In genomic region chr2:3662239-3662638, GRCh38 we compare ENCODE assay signal across 12 cellular contexts. TPM values are rescaled to one million over a fixed set of nuclear protein-coding genes. Genes with fewer than 3 reads are reported as not detected.
DNase-seq lines count a peak whose midpoint lies in the region; ATAC-seq, FAIRE-seq and TF ChIP-seq lines count a peak whose summit lies in the region.
"Had no signal": no experiment of that assay in that cellular context is flagged by ENCODE, and none has a peak within 500 bp of the region (broad histone marks: within the 10 kb centered on the region; RNA-seq: fewer than 3 reads in every experiment).

No MANE protein-coding gene starts in this region.

- DNase-seq in SK-N-SH (no peak), NCI-H69 (lab: John Stamatoyannopoulos, UW) (peak; percentile 73), K562 (ENCODE audit: extremely low read depth in 1 of 4, low spot score in 3 of 4) (no peak), spleen (peak; percentile 45), COLO829 (ENCODE audit: low spot score) (no peak), HPDE6-E6E7 (ENCODE audit: extremely low spot score) (no peak)
- DNase-seq: amniotic stem cell, colonic mucosa had no signal

- no peaks in the 10 kb centered on the region for H3K9me2 ChIP-seq in SK-N-SH

- no peaks in the 10 kb centered on the region for H3F3A ChIP-seq in SK-N-SH (replicated peaks; ENCODE audit: insufficient read depth)

- no peaks in the 10 kb centered on the region for H3K9me1 ChIP-seq in K562 (ENCODE audit: control insufficient read depth, insufficient read depth, low read length)

- TF ChIP-seq EP300 in SK-N-SH (IDR thresholded peaks at IDR 0.05; ENCODE audit: borderline replicate concordance in 1 of 2, low read depth in 1 of 2, low read length in 1 of 2) (no peak), K562 (IDR thresholded peaks at IDR 0.05; ENCODE audit: low read length) (no peak)

- intact Hi-C loops in K562 (cut with micrococcal nuclease) (no loop called here), spleen (cut with DNase I; ENCODE audit: low total_unique reads) (no loop called here)

- H3K27ac ChIP-seq in SK-N-SH (ENCODE audit: low read depth in 2 of 2, low read length in 1 of 2), result no peak overlapping the region
- H3K27ac ChIP-seq in K562 (ENCODE audit: extremely low read depth, low read depth, low read length), result no peak overlapping the region
- peak overlapping the region in 1 of 8 donors; percentile 26 for H3K27ac ChIP-seq in spleen
- H3K27ac ChIP-seq: colonic mucosa, prostate gland had no signal

- H3K36me3 ChIP-seq in SK-N-SH (replicated peaks in 1 of 2; ENCODE audit: control insufficient read depth in 1 of 2, insufficient read depth in 2 of 2, low read length in 1 of 2) (no peaks in the 10 kb centered on the region), K562 (ENCODE audit: control insufficient read depth, insufficient read depth, low read length) (no peaks in the 10 kb centered on the region), spleen (no peaks in the 10 kb centered on the region)
- H3K36me3 ChIP-seq: colonic mucosa, prostate gland had no signal

- 70% methylated on average over 6 of the region's 6 CpGs for WGBS in SK-N-SH (ENCODE audit: low lambda C conversion rate)
- 15% methylated on average over 6 of the region's 6 CpGs for WGBS in K562 (ENCODE audit: insufficient coverage, low coverage, missing lambda C conversion rate)
- WGBS in spleen, 5 donors, result 49 to 79% (median 64%) methylated on average over 6 of the region's 6 CpGs

- BruUV-seq in K562 (replicated peaks; lab: Mats Ljungman, UMichigan), result no TSS peak

- H3K4me3 ChIP-seq in SK-N-SH (ENCODE audit: low read depth in 2 of 2, low read length in 1 of 2) (no peak overlapping the region), K562 (no peak overlapping the region), spleen (no peak overlapping the region)
- H3K4me3 ChIP-seq: colonic mucosa, prostate gland had no signal

- TF ChIP-seq RAD21 in SK-N-SH (IDR thresholded peaks at IDR 0.05; ENCODE audit: low read length) (peak; percentile 29; the same call in 1 of the 2 replicates), K562 (CRISPR knock-in tag; conservative IDR thresholded peaks at IDR 0.05 in 1 of 2, IDR thresholded peaks at IDR 0.05 in 1 of 2) (no peak)

- H3K79me2 ChIP-seq in SK-N-SH (ENCODE audit: insufficient read depth) (no peaks in the 10 kb centered on the region), K562 (ENCODE audit: control insufficient read depth, insufficient read depth, low read length) (no peaks in the 10 kb centered on the region)

- no peaks in the 10 kb centered on the region for H4K20me1 ChIP-seq in SK-N-SH (ENCODE audit: insufficient read depth)
- H4K20me1 ChIP-seq in K562 (replicated peaks; ENCODE audit: control insufficient read depth, insufficient read depth, low read length), result no peaks in the 10 kb centered on the region

- ATAC-seq in SK-N-SH treated with all-trans-retinoic acid at 6 μM for 48 hours (no peak), K562 (peak; percentile 21; the same call in 1 of the 3 replicates), GM18517 (IDR thresholded peaks at IDR 0.05; ENCODE audit: unreplicated experiment) (no peak)

- CTCF ChIA-PET in SK-N-SH (lab: Yijun Ruan, JAX) (interaction anchor here (0.8 to 1.1 kb wide), 3 partner anchors 9 to 19 kb away, joined by 3 to 6 read pairs (median 3); no protein-coding TSS in a partner anchor), K562 (lab: Yijun Ruan, JAX; ENCODE audit: low intra/inter-chr PET ratio) (no interaction called here)

- H2AFZ ChIP-seq in SK-N-SH (ENCODE audit: low read depth) (no peak overlapping the region), K562 (ENCODE audit: low read depth, low read length) (no peak overlapping the region)

- FAIRE-seq in K562 (lab: Jason Lieb, UNC), result no peak
- FAIRE-seq: GM18507 had no signal

- TF ChIP-seq POLR2A in K562 (conservative IDR thresholded peaks at IDR 0.05) (no peak), spleen (IDR thresholded peaks at IDR 0.05) (no peak)

- in situ Hi-C loops in K562 (cut with MboI), result loop anchor here (25.0 kb wide), 1 partner anchor 1550 kb away; no protein-coding TSS in a partner anchor

- no peak overlapping the region for H3K4me2 ChIP-seq in SK-N-SH
- no peak overlapping the region for H3K4me2 ChIP-seq in K562 (ENCODE audit: insufficient read depth, low read length)

- no peak overlapping the region for H3K9ac ChIP-seq in SK-N-SH
- H3K9ac ChIP-seq in K562 (ENCODE audit: insufficient read depth in 1 of 2, low read depth in 2 of 2, low read length in 2 of 2), result no peak overlapping the region

- POLR2A ChIA-PET in SK-N-SH (lab: Yijun Ruan, JAX), result no interaction called here
- POLR2A ChIA-PET in K562 (lab: Yijun Ruan, JAX), result no interaction called here

- TF ChIP-seq CTCF in SK-N-SH (IDR thresholded peaks at IDR 0.05) (no peak; the same call in 1 of the 2 replicates), K562 (IDR thresholded peaks at IDR 0.05 in 2 of 3, conservative IDR thresholded peaks at IDR 0.05 in 1 of 3; ENCODE audit: insufficient read depth in 2 of 3, low read depth in 1 of 3, low read length in 3 of 3) (peak in 2 of 3 experiments; percentile 18 to 23; a peak in 1 of 6 replicates), spleen (IDR thresholded peaks at IDR 0.05 in 8 of 11, conservative IDR thresholded peaks at IDR 0.05 in 3 of 11) (no peak)

- peaks cover 0 to 13% of the 10 kb centered on the region in 2 experiments; a peak in 1 of 4 replicates for H3K4me1 ChIP-seq in SK-N-SH (ENCODE audit: control insufficient read depth in 1 of 2, insufficient read depth in 2 of 2, low read depth in 1 of 2, low read length in 1 of 2)
- H3K4me1 ChIP-seq in K562 (replicated peaks in 1 of 2; ENCODE audit: control insufficient read depth in 2 of 2, insufficient read depth in 2 of 2, low read length in 2 of 2), result peaks cover 0 to 5% of the 10 kb centered on the region in 2 experiments; a peak in 2 of 5 replicates
- H3K4me1 ChIP-seq in spleen, result peaks cover 0 to 34% (median 14%) of the 10 kb centered on the region in 6 donors
- H3K4me1 ChIP-seq: colonic mucosa, prostate gland had no signal

- H3K27me3 ChIP-seq in SK-N-SH (ENCODE audit: insufficient read depth) (no peaks in the 10 kb centered on the region), K562 (ENCODE audit: control insufficient read depth in 2 of 2, insufficient read depth in 2 of 2, low read length in 2 of 2) (peaks cover 20 to 22% of the 10 kb centered on the region in 2 experiments), spleen (replicated peaks in 1 of 7) (no peaks in the 10 kb centered on the region)
- H3K27me3 ChIP-seq: colonic mucosa had no signal

- H3K9me3 ChIP-seq in SK-N-SH, result no peaks in the 10 kb centered on the region
- H3K9me3 ChIP-seq in K562 (replicated peaks; ENCODE audit: control insufficient read depth, insufficient read depth, low read depth, low read length), result no peaks in the 10 kb centered on the region
- no peaks in the 10 kb centered on the region for H3K9me3 ChIP-seq in spleen
- H3K9me3 ChIP-seq: colonic mucosa, prostate gland had no signal

TF ChIP-seq in SK-N-SH, 30 proteins besides CTCF, POLR2A, EP300 and RAD21 (continues in another document):
- TF ChIP-seq ELF1 (IDR thresholded peaks at IDR 0.05), result no peak

TF ChIP-seq in SK-N-SH treated with all-trans-retinoic acid at 6 μM for 48 hours, 23 proteins besides CTCF, POLR2A, EP300 and RAD21 (continues in another document):
- no peak for TF ChIP-seq TOX (CRISPR knock-in tag; IDR thresholded peaks at IDR 0.05; ENCODE audit: borderline replicate concordance)

RNA-seq across cellular contexts. Expression of gene ALLC, which starts 4.2 kb away (rescaled TPM):
- 0.08 TPM in 1 of 2 replicates, not detected in the other for polyA plus RNA-seq in SK-N-SH (2012; rRNA removed)
- 0.05 TPM in 1 of 2 replicates, not detected in the other for polyA plus RNA-seq in SK-N-SH (2012; cell fraction: cytosol; rRNA removed)
- polyA plus RNA-seq in SK-N-SH (2012; cell fraction: nucleus; rRNA removed), result 0.19 and 0.27 TPM in 2 replicates
- not detected in 2 replicates for total RNA-seq in K562 (2011; cell fraction: chromatin; rRNA removed; ENCODE audit: low replicate concordance)
- not detected in 2 replicates for total RNA-seq in K562 (2011; cell fraction: nucleolus; rRNA removed)
- total RNA-seq in K562 (2011; cell fraction: nucleoplasm; rRNA removed), result not detected in 2 replicates
- total RNA-seq in K562 (2014; rRNA removed), result not detected in 2 replicates
- total RNA-seq in K562 (2014; rRNA removed; fragmentation: Illumina TruSeq; extraction: Trizol), result not detected in 2 replicates
- not detected in 2 replicates for total RNA-seq in K562 (2015; rRNA removed; fragmentation: Illumina TruSeq; extraction: Trizol)
- not detected in 2 replicates for total RNA-seq in K562 (2021)
- polyA plus RNA-seq in K562 (2011; rRNA removed), result not detected in 2 replicates
- polyA plus RNA-seq in K562 (2011; cell fraction: cytosol; rRNA removed), result not detected in 2 replicates
- polyA plus RNA-seq in K562 (2011; cell fraction: nucleus; rRNA removed), result not detected in 2 replicates
- polyA plus RNA-seq in K562 (2012), result not detected in 2 replicates
- polyA plus RNA-seq in K562 (2014; fragmentation: Illumina TruSeq; extraction: Trizol), result not detected in 2 replicates
- not detected for polyA plus RNA-seq in K562 (2014; fragmentation: Nextera tagmentation; extraction: Ambion mirVana)
- not detected in 2 replicates for polyA plus RNA-seq in K562 (2014; rRNA removed)
- not detected in 2 replicates for polyA minus RNA-seq in K562 (2011; rRNA and poly(A)+ RNA removed)
- polyA minus RNA-seq in K562 (2011; cell fraction: cytosol; rRNA and poly(A)+ RNA removed), result not detected in 2 replicates
- not detected in 2 replicates for polyA minus RNA-seq in K562 (2011; cell fraction: nucleus; rRNA and poly(A)+ RNA removed)
- total RNA-seq in spleen, result not detected
- not detected for polyA plus RNA-seq in spleen
- total RNA-seq: colonic mucosa had no signal

RNA-seq across cellular contexts. Expression of gene DCDC2C, which starts 41.1 kb away (rescaled TPM):
- polyA plus RNA-seq in SK-N-SH (2012; rRNA removed) (not detected in 2 replicates), K562 (2011; rRNA removed) (not detected in 2 replicates), K562 (2014; fragmentation: Illumina TruSeq; extraction: Trizol) (not detected in 2 replicates), K562 (2014; fragmentation: Nextera tagmentation; extraction: Ambion mirVana) (not detected), K562 (2014; rRNA removed) (not detected in 2 replicates), spleen (under 1 TPM in 2 of 3 donors, not detected in 1; 0.03 to 0.22 TPM)
- not detected in 2 replicates for polyA plus RNA-seq in SK-N-SH (2012; cell fraction: cytosol; rRNA removed)
- not detected in 2 replicates for polyA plus RNA-seq in SK-N-SH (2012; cell fraction: nucleus; rRNA removed)
- total RNA-seq in K562 (2011; cell fraction: chromatin; rRNA removed; ENCODE audit: low replicate concordance), result not detected in 2 replicates
- not detected in 2 replicates for total RNA-seq in K562 (2011; cell fraction: nucleolus; rRNA removed)
- not detected in 2 replicates for total RNA-seq in K562 (2011; cell fraction: nucleoplasm; rRNA removed)
- total RNA-seq in K562 (2014; rRNA removed) (not detected in 2 replicates), K562 (2014; rRNA removed; fragmentation: Illumina TruSeq; extraction: Trizol) (not detected in 2 replicates), K562 (2015; rRNA removed; fragmentation: Illumina TruSeq; extraction: Trizol) (not detected in 2 replicates), K562 (2021) (not detected in 2 replicates), spleen (not detected)
- not detected in 2 replicates for polyA plus RNA-seq in K562 (2011; cell fraction: cytosol; rRNA removed)
- polyA plus RNA-seq in K562 (2011; cell fraction: nucleus; rRNA removed), result not detected in 2 replicates
- polyA plus RNA-seq in K562 (2012), result not detected in 2 replicates
- polyA minus RNA-seq in K562 (2011; rRNA and poly(A)+ RNA removed), result not detected in 2 replicates
- polyA minus RNA-seq in K562 (2011; cell fraction: cytosol; rRNA and poly(A)+ RNA removed), result not detected in 2 replicates
- not detected in 2 replicates for polyA minus RNA-seq in K562 (2011; cell fraction: nucleus; rRNA and poly(A)+ RNA removed)
- total RNA-seq: colonic mucosa had no signal

Comparison
In these comparisons a context has a peak if more than half of its experiments do, and no peak if none do; other contexts are left out.
1. DNase-seq: peak in NCI-H69 (single experiment) and spleen (single experiment); none in SK-N-SH (single experiment), K562 (0 of 4), COLO829 (single experiment) and HPDE6-E6E7 (single experiment).
2. CTCF ChIP-seq: peak in K562 (2 of 3); none in SK-N-SH (single experiment) and spleen (0 of 11).
3. Of the 27 proteins assayed by ChIP-seq in both K562 and SK-N-SH: peak only in K562: CTCF; only in SK-N-SH: RAD21; in both: none; in neither: 25.